Comparison of ENCODE assay signal across 8 cellular contexts in the genomic region with DNA sequence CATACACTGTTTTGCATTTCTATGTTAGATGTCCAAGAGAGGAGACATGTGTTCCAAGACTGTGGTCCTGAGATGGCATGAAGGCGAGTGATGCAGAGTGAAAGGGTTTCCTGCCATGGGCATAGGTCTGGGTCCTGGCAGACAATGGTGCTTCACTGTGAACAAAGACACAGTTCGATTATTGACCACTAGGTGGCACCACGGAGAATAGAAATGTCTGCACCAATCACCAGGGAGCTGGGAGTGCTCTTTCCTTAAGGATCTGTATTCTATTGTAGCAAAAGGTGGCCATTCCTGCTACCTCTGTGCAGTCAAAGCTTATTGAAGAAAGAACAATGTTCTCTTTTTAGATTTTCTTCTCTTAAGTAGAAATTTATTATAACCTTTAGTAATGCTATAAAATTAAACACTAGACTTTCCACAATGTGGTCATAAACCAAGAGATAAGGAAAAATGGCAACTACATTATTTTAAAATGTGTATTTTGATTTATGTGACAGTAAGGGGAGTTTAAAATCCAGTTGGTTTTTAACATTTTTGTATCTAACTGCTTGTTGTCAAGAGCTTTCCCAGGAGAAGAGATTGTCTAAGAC.
DNase-seq lines count a peak whose midpoint lies in the region; ATAC-seq and TF ChIP-seq lines count a peak whose summit lies in the region.

No MANE protein-coding gene starts in this region.

- H3K36me3 ChIP-seq in A673 (ENCODE audit: insufficient read depth, low read length, poor library complexity, severe bottlenecking) (no peaks in the 10 kb centered on the region), DOHH2 (ENCODE audit: control insufficient read depth, low read length) (no peaks in the 10 kb centered on the region)

- H4K20me1 ChIP-seq in DOHH2 (ENCODE audit: control insufficient read depth, insufficient read depth, low read depth, low read length), result no peaks in the 10 kb centered on the region

- H3K9me2 ChIP-seq in DOHH2 (replicated peaks; ENCODE audit: control insufficient read depth, low read length), result no peaks in the 10 kb centered on the region

- no peak overlapping the region for H3K27ac ChIP-seq in A673 (ENCODE audit: low read depth, low read length, poor library complexity, severe bottlenecking)
- H3K27ac ChIP-seq in DOHH2 (ENCODE audit: low read depth, low read length), result no peak overlapping the region

- H3K27me3 ChIP-seq in A673 (replicated peaks; ENCODE audit: insufficient read depth, low read depth, low read length, poor library complexity), result no peaks in the 10 kb centered on the region
- H3K27me3 ChIP-seq in DOHH2 (ENCODE audit: control insufficient read depth, low read length), result no peaks in the 10 kb centered on the region

- no peak overlapping the region for H3K4me3 ChIP-seq in A673 (ENCODE audit: low read depth, low read length, poor library complexity, severe bottlenecking)
- H3K4me3 ChIP-seq in DOHH2 (ENCODE audit: low read length), result no peak overlapping the region

- POLR2A ChIA-PET in A673 (lab: Charles Lee; ENCODE audit: low non-redundant PET), result no interaction called here

- peaks cover 24% of the 10 kb centered on the region for H3K9me3 ChIP-seq in A673 (ENCODE audit: low read depth, low read length, poor library complexity, severe bottlenecking)
- no peaks in the 10 kb centered on the region; the same call in 1 of the 2 replicates for H3K9me3 ChIP-seq in DOHH2 (ENCODE audit: control insufficient read depth, insufficient read depth, low read length)

- DNase-seq in A673 (ENCODE audit: low spot score) (peak; percentile 37), SKM-1 treated with dmso at 0.1 percent for 144 hours (lab: John Stamatoyannopoulos, UW; ENCODE audit: unreplicated experiment) (peak; percentile 23), germinal center (ENCODE audit: low spot score) (peak; percentile 35), middle frontal gyrus (ENCODE audit: extremely low spot score, low spot score) (no peak)
- peak; percentile 22 to 35 for DNase-seq in stimulated activated CD4-positive, alpha-beta T cell treated with anti-CD3 and anti-CD28 coated beads, Interleukin-2, amount 100 ng/mL, for 24 hours

- peak; percentile 56 for TF ChIP-seq CTCF in A673 (conservative IDR thresholded peaks at IDR 0.05; ENCODE audit: low read depth, low read length)
- TF ChIP-seq CTCF in DOHH2 (IDR thresholded peaks at IDR 0.05; ENCODE audit: low read depth, low read length, poor library complexity, severe bottlenecking), result peak; percentile 68
- TF ChIP-seq CTCF in LNCAP (IDR thresholded peaks at IDR 0.05), result peak; percentile 74

- H3K79me2 ChIP-seq in DOHH2 (ENCODE audit: control insufficient read depth, low read length), result no peaks in the 10 kb centered on the region

- no peak for ATAC-seq in GM19452 (IDR thresholded peaks at IDR 0.05; ENCODE audit: unreplicated experiment)

- intact Hi-C loops in A673 (cut with micrococcal nuclease; ENCODE audit: unreplicated experiment), result no loop called here

- H3F3A ChIP-seq in DOHH2 (ENCODE audit: control insufficient read depth, insufficient read depth), result no peaks in the 10 kb centered on the region

- BruUV-seq in A673 (replicated peaks; lab: Mats Ljungman, UMichigan), result no TSS peak

- no peaks in the 10 kb centered on the region for H3K4me1 ChIP-seq in A673 (ENCODE audit: insufficient read depth, low read length, poor library complexity, severe bottlenecking)
- no peaks in the 10 kb centered on the region for H3K4me1 ChIP-seq in DOHH2 (ENCODE audit: control insufficient read depth, low read length)

- H3K4me2 ChIP-seq in DOHH2 (ENCODE audit: low read length), result no peak overlapping the region

- CTCF ChIA-PET in A673 (lab: Charles Lee), result no interaction called here
